ENCODE assay signal across 9 cellular contexts in genomic region chr1:55064861-55065263, GRCh38. TPM values are rescaled to one million over a fixed set of nuclear protein-coding genes. Genes with fewer than 3 reads are reported as not detected.
DNase-seq lines count a peak whose midpoint lies in the region; ATAC-seq and TF ChIP-seq lines count a peak whose summit lies in the region.
"Had no signal": no experiment of that assay in that cellular context is flagged by ENCODE, and none has a peak within 500 bp of the region (broad histone marks: within the 10 kb centered on the region; RNA-seq: fewer than 3 reads in every experiment).

No MANE protein-coding gene starts in this region.

- H3K4me3 ChIP-seq in cardiac fibroblast (replicated peaks in 1 of 2; ENCODE audit: low read depth in 2 of 2, low read length in 2 of 2) (no peak overlapping the region), lung (no peak overlapping the region)
- H3K4me3 ChIP-seq: colonic mucosa had no signal

- WGBS in lung, 2 donors, result 45 to 84% methylated on average over 2 of the region's 2 CpGs

- peaks cover 3 to 5% of the 10 kb centered on the region in 2 donors for H3K4me1 ChIP-seq in lung (ENCODE audit: control insufficient read depth in 2 of 2, insufficient read depth in 2 of 2, low read length in 2 of 2)
- H3K4me1 ChIP-seq: colonic mucosa had no signal

- H3K36me3 ChIP-seq in lung (ENCODE audit: control insufficient read depth in 2 of 2, insufficient read depth in 2 of 2, low read length in 2 of 2), result peaks cover 4 to 15% of the 10 kb centered on the region in 2 donors
- H3K36me3 ChIP-seq: colonic mucosa had no signal

- peaks cover 0 to 2% of the 10 kb centered on the region in 2 donors for H3K9me3 ChIP-seq in lung (ENCODE audit: control insufficient read depth in 2 of 2, insufficient read depth in 1 of 2, low read length in 1 of 2)
- H3K9me3 ChIP-seq: colonic mucosa had no signal

- peak; percentile 68 for DNase-seq in AG08396 (ENCODE audit: low spot score)
- DNase-seq in NCI-H1105 (lab: John Stamatoyannopoulos, UW), result peak; percentile 20
- DNase-seq in cardiac fibroblast (ENCODE audit: low read depth in 2 of 2), result peak; percentile 51 to 63
- DNase-seq in lung (ENCODE audit: low spot score), result peak; percentile 71
- DNase-seq in activated CD8-positive, alpha-beta memory T cell treated with anti-CD3 and anti-CD28 coated beads, Interleukin-2, amount 50 U/mL, for 48 hours, result no peak
- DNase-seq in activated CD4-positive, alpha-beta T cell treated with anti-CD3 and anti-CD28 coated beads, Interleukin-2, amount 50 U/mL, for 4 hours, result no peak
- DNase-seq: colonic mucosa had no signal

- H3K27me3 ChIP-seq in lung (ENCODE audit: control insufficient read depth, insufficient read depth), result no peaks in the 10 kb centered on the region
- H3K27me3 ChIP-seq: colonic mucosa had no signal

- TF ChIP-seq CTCF in cardiac fibroblast (IDR thresholded peaks at IDR 0.05; ENCODE audit: low read depth, low read length) (no peak), lung (IDR thresholded peaks at IDR 0.05; ENCODE audit: control extremely low read depth, extremely low read depth) (no peak)

- ATAC-seq in lung (ENCODE audit: insufficient read depth, low FRiP score) (peak; percentile 35), HG03565 (IDR thresholded peaks at IDR 0.05; ENCODE audit: unreplicated experiment) (no peak), HG03442 (IDR thresholded peaks at IDR 0.05; ENCODE audit: unreplicated experiment) (no peak)

- peak overlapping the region; percentile 8 to 86 for H3K27ac ChIP-seq in lung (ENCODE audit: low read depth in 1 of 2, low read length in 1 of 2)
- H3K27ac ChIP-seq: colonic mucosa had no signal

RNA-seq across cellular contexts. Expression of gene PCSK9, which starts 25.5 kb away (rescaled TPM):
- 10 to 100 TPM; 26.6 to 47.2 TPM for total RNA-seq in lung
- 10 to 100 TPM; 13.0 to 15.5 TPM for polyA plus RNA-seq in lung

Comparison
In these comparisons a context has a peak if more than half of its experiments do, and no peak if none do; other contexts are left out.
1. DNase-seq: peak in AG08396 (single experiment), NCI-H1105 (single experiment), cardiac fibroblast (2 of 2) and lung (single experiment); none in activated CD8-positive, alpha-beta memory T cell treated with anti-CD3 and anti-CD28 coated beads, Interleukin-2, amount 50 U/mL, for 48 hours (single experiment) and activated CD4-positive, alpha-beta T cell treated with anti-CD3 and anti-CD28 coated beads, Interleukin-2, amount 50 U/mL, for 4 hours (0 of 2).